In the genomic region with DNA sequence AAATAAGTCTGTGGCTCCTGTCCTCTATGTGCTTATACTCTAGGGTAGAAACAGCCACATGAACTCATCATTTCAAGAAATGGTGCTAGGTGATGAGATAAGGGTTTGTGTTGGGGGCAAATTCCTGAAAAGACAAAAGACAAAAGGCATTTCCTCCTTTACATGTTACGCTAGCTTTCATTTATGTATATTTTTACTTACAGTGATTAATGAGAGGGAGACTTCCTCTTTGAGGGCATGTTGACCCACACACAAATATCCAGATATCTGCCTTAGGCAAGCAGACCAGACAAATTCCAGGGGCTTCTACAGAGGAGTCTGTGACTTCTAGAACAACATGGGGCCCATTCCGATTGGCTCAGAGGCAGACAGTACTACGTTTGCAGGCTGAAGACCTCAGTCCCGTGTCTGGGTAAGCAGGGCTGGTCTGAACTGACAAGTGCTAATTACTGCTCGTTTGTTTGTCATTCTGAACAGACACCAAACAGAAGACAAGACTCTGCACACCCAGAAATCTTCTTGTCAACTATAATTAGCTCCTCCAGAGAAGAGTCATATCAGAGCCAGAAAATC, we compare ENCODE assay signal across 20 cellular contexts.
A peak's percentile ranks its signal among the peaks of the same experiment; 100 is the strongest.
DNase-seq lines count a peak whose midpoint lies in the region; ATAC-seq, FAIRE-seq and TF ChIP-seq lines count a peak whose summit lies in the region.
"Had no signal": no experiment of that assay in that cellular context is flagged by ENCODE, and none has a peak within 500 bp of the region (broad histone marks: within the 10 kb centered on the region; RNA-seq: fewer than 3 reads in every experiment).

No MANE protein-coding gene starts in this region.

- FAIRE-seq in astrocyte (lab: Jason Lieb, UNC) = no peak

- H3K27me3 ChIP-seq in astrocyte (ENCODE audit: insufficient read depth, low read length) = no peaks in the 10 kb centered on the region
- H3K27me3 ChIP-seq: esophagus squamous epithelium, heart right ventricle had no signal

- H3K27ac Mint-ChIP-seq in astrocyte (ENCODE audit: unreplicated experiment) = peak overlapping the region; percentile 86
- H3K27ac Mint-ChIP-seq: natural killer cell, T-helper 17 cell had no signal

- no peak for TF ChIP-seq CTCF in astrocyte (IDR thresholded peaks at IDR 0.05; ENCODE audit: insufficient read depth, low read depth, low read length)

- WGBS in mesodermal cell (ENCODE audit: insufficient coverage in 2 of 2), 2 experiments = 50 to 68% methylated on average over 4 of the region's 5 CpGs

- H3K27me3 Mint-ChIP-seq in astrocyte (ENCODE audit: low read depth, unreplicated experiment) = no peaks in the 10 kb centered on the region
- H3K27me3 Mint-ChIP-seq: T-helper 17 cell had no signal

- H2AFZ ChIP-seq in astrocyte (ENCODE audit: low read depth, low read length) = no peak overlapping the region

- peak overlapping the region; percentile 71 for H3K27ac ChIP-seq in astrocyte (ENCODE audit: low read depth, low read length)
- H3K27ac ChIP-seq in mesodermal cell (ENCODE audit: low read depth, low read length, severe bottlenecking) = peak overlapping the region; percentile 55
- H3K27ac ChIP-seq: esophagus squamous epithelium, heart right ventricle, thoracic aorta had no signal

- peak overlapping the region; percentile 10 for H3K4me2 ChIP-seq in astrocyte (ENCODE audit: low read length)

- peak overlapping the region; percentile 38 for H3K9ac ChIP-seq in astrocyte (ENCODE audit: low read length)

- peaks cover 55% of the 10 kb centered on the region for H3K4me1 Mint-ChIP-seq in astrocyte (ENCODE audit: low read depth, unreplicated experiment)
- H3K4me1 Mint-ChIP-seq: natural killer cell, T-helper 17 cell had no signal

- no peaks in the 10 kb centered on the region for H4K20me1 ChIP-seq in astrocyte (ENCODE audit: insufficient read depth, low read length)

- no peak overlapping the region for H3K4me3 Mint-ChIP-seq in astrocyte (ENCODE audit: unreplicated experiment)
- H3K4me3 Mint-ChIP-seq: natural killer cell, T-helper 17 cell had no signal

- DNase-seq in EH (ENCODE audit: low read depth) = peak; percentile 90
- DNase-seq in NCI-H1105 treated with DMSO at 0.1 percent for 48 hours (lab: John Stamatoyannopoulos, UW) = peak; percentile 68
- peak; percentile 53 for DNase-seq in astrocyte (ENCODE audit: low read depth)
- no peak for DNase-seq in globus pallidus (ENCODE audit: low spot score)
- no peak for DNase-seq in C1 segment of cervical spinal cord (lab: John Stamatoyannopoulos, UW)
- DNase-seq: activated CD4-positive, CD25-positive, alpha-beta regulatory T cell treated with anti-CD3 and anti-CD28 coated beads, Interleukin-2, amount 50 U/mL, for 72 hours; activated effector memory CD4-positive, alpha-beta T cell treated with Interleukin-2 at 50 U/mL for 16 hours; central memory CD4-positive, alpha-beta T cell; effector CD4-positive, alpha-beta T cell; esophagus squamous epithelium; heart right ventricle; natural killer cell; NCI-H1436 treated with DMSO at 0.1 percent for 48 hours; NCI-H345; SIG-M5; stimulated activated CD4-positive, alpha-beta T cell treated with anti-CD3 and anti-CD28 coated beads, Interleukin-12 subunit alpha, Interleukin-12 subunit beta, amount 100 ng/mL, for 4 hours; T-helper 17 cell had no signal

- H3K4me3 ChIP-seq in astrocyte (ENCODE audit: insufficient read depth, low read depth, low read length) (no peak overlapping the region), mesodermal cell (ENCODE audit: extremely low read depth, insufficient read depth, low read length, poor library complexity, severe bottlenecking) (no peak overlapping the region)
- H3K4me3 ChIP-seq: esophagus squamous epithelium, heart right ventricle, thoracic aorta had no signal

- no peaks in the 10 kb centered on the region for H3K36me3 ChIP-seq in astrocyte (ENCODE audit: insufficient read depth, low read length)
- H3K36me3 ChIP-seq in mesodermal cell (ENCODE audit: control insufficient read depth, insufficient read depth, low read length) = no peaks in the 10 kb centered on the region
- H3K36me3 ChIP-seq: esophagus squamous epithelium, heart right ventricle, thoracic aorta had no signal

- no peaks in the 10 kb centered on the region for H3K79me2 ChIP-seq in astrocyte (ENCODE audit: insufficient read depth, low read length)

- peaks cover 40% of the 10 kb centered on the region for H3K4me1 ChIP-seq in astrocyte (ENCODE audit: insufficient read depth, low read length)
- peaks cover 9% of the 10 kb centered on the region for H3K4me1 ChIP-seq in mesodermal cell (ENCODE audit: control insufficient read depth, insufficient read depth, low read length, poor library complexity, severe bottlenecking)
- H3K4me1 ChIP-seq: esophagus squamous epithelium had no signal

- no peaks in the 10 kb centered on the region for H3K36me3 Mint-ChIP-seq in astrocyte (ENCODE audit: low read depth, unreplicated experiment)
- H3K36me3 Mint-ChIP-seq: natural killer cell had no signal

- no peak for ATAC-seq in HG03095 (IDR thresholded peaks at IDR 0.05; ENCODE audit: unreplicated experiment)
- ATAC-seq: heart right ventricle, natural killer cell, T-helper 17 cell had no signal

- H3K9me3 ChIP-seq in astrocyte (ENCODE audit: insufficient read depth, low read depth, low read length) (no peaks in the 10 kb centered on the region), mesodermal cell (ENCODE audit: control insufficient read depth, low read length) (no peaks in the 10 kb centered on the region)
- H3K9me3 ChIP-seq: esophagus squamous epithelium, heart right ventricle, thoracic aorta had no signal

- peaks cover 2% of the 10 kb centered on the region for H3K9me3 Mint-ChIP-seq in astrocyte (ENCODE audit: unreplicated experiment)

Comparison
In these comparisons a context has a peak if more than half of its experiments do, and no peak if none do; other contexts are left out.
1. DNase-seq: peak in EH (single experiment), NCI-H1105 treated with DMSO at 0.1 percent for 48 hours (single experiment) and astrocyte (single experiment); none in globus pallidus (single experiment) and C1 segment of cervical spinal cord (0 of 14).